In the genomic region with DNA sequence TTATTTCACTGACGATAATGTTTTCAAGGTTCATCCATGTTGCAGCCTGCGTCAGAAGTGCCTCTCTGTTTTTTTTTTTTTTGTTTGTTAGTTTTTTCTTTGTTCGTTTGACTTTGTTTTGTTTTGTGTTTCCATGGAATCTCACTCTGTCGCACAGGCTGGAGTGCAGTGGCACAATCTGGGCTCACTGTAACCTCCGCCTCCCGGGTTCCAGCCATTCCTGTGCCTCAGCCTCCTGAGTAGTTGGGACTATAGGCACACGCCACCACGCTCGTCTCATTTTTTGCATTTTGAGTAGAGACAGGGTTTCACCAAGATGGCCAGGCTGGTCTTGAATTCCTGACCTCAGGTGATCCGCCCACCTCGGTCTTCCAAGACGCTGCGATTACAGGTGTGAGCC, we compare ENCODE assay signal across 6 cellular contexts. TPM values are rescaled to one million over a fixed set of nuclear protein-coding genes. Genes with fewer than 3 reads are reported as not detected.
"Had no signal": no experiment of that assay in that cellular context is flagged by ENCODE, and none has a peak within 500 bp of the region (broad histone marks: within the 10 kb centered on the region; RNA-seq: fewer than 3 reads in every experiment).

No MANE protein-coding gene starts in this region.

RNA-seq across cellular contexts. Expression of a gene that starts 43.1 kb away (rescaled TPM):
- polyA plus RNA-seq: naive thymus-derived CD4-positive, alpha-beta T cell; naive thymus-derived CD8-positive, alpha-beta T cell; pancreas; psoas muscle; right cardiac atrium; smooth muscle cell had no signal
